Comparison of ENCODE assay signal across 26 cellular contexts in genomic region chr9:135698767-135699166, GRCh38. TPM values are rescaled to one million over a fixed set of nuclear protein-coding genes. Genes with fewer than 3 reads are reported as not detected.
"Had no signal": no experiment of that assay in that cellular context is flagged by ENCODE, and none has a peak within 500 bp of the region (broad histone marks: within the 10 kb centered on the region; RNA-seq: fewer than 3 reads in every experiment).

No MANE protein-coding gene starts in this region.

- H3K4me1 ChIP-seq: colonic mucosa, upper lobe of right lung had no signal

- H3K9me3 ChIP-seq: colonic mucosa, left ventricle myocardium inferior, upper lobe of right lung had no signal

- H3K27ac ChIP-seq: colonic mucosa, left ventricle myocardium inferior, upper lobe of right lung had no signal

- ATAC-seq: activated CD4-positive, CD25-positive, alpha-beta regulatory T cell treated with anti-CD3 and anti-CD28 coated beads, Interleukin-2, amount 50 U/mL, for 24 hours; activated CD8-positive, alpha-beta T cell treated with anti-CD3 and anti-CD28 coated beads, Interleukin-2, amount 10 ng/mL, durations not matched to agents 7 days and 5 days; activated naive CD8-positive, alpha-beta T cell treated with anti-CD3 and anti-CD28 coated beads, Interleukin-2, amount 50 U/mL, for 24 hours; upper lobe of right lung had no signal

- DNase-seq: activated CD4-positive, alpha-beta T cell treated with anti-CD3 and anti-CD28 coated beads, Interleukin-2, amount 10 ng/mL, durations not matched to agents 7 days and 5 days; activated CD8-positive, alpha-beta T cell treated with anti-CD3 and anti-CD28 coated beads, Interleukin-2, amount 10 ng/mL, durations not matched to agents 7 days and 5 days; activated naive CD4-positive, alpha-beta T cell treated with anti-CD3 and anti-CD28 coated beads for 36 hours; activated naive CD8-positive, alpha-beta T cell treated with anti-CD3 and anti-CD28 coated beads, Interleukin-2, amount 50 U/mL, for 24 hours; activated T-cell treated with anti-CD3 and anti-CD28 coated beads, Interleukin-2, amount 50 U/mL, for 24 hours; anterior cingulate cortex; colonic mucosa; foreskin melanocyte; glutamatergic neuron; kidney glomerular epithelial cell; left ventricle myocardium inferior; stimulated activated CD4-positive, alpha-beta T cell treated with anti-CD3 and anti-CD28 coated beads, Interleukin-12 subunit alpha, Interleukin-12 subunit beta, amount 100 ng/mL, for 4 hours; stimulated activated CD4-positive, alpha-beta T cell treated with anti-CD3 and anti-CD28 coated beads, Interleukin-1b, Interleukin-23, amount 100 ng/mL, for 48 hours; stimulated activated CD8-positive, alpha-beta memory T cell treated with anti-CD3 and anti-CD28 coated beads, Interleukin-4, amount 100 ng/mL, for 48 hours; stimulated activated naive CD4-positive, alpha-beta T cell; T-helper 9 cell; upper lobe of right lung had no signal

- H3K4me3 ChIP-seq: colonic mucosa, left ventricle myocardium inferior, upper lobe of right lung had no signal

- H3K36me3 ChIP-seq: colonic mucosa, left ventricle myocardium inferior, upper lobe of right lung had no signal

RNA-seq across cellular contexts. Expression of gene SOHLH1, which starts 0.5 kb away (rescaled TPM):
- total RNA-seq: activated CD4-positive, alpha-beta T cell treated with anti-CD3 and anti-CD28 coated beads, Interleukin-2, amount 10 ng/mL, durations not matched to agents 7 days and 5 days; activated CD8-positive, alpha-beta T cell treated with anti-CD3 and anti-CD28 coated beads, Interleukin-2, amount 10 ng/mL, durations not matched to agents 7 days and 5 days; activated naive CD4-positive, alpha-beta T cell treated with anti-CD3 and anti-CD28 coated beads for 36 hours; activated T-helper 2 cell treated with anti-CD3 and anti-CD28 coated beads, Interferon-gamma antibody, Interleukin-2, Interleukin-4, amounts not matched to agents 10 μg/mL and 5 μg/mL and 100 μg/mL, durations not matched to agents 14 hours and 24 hours and 36 hours; colonic mucosa; epithelial cell of proximal tubule; fibroblast of lung; left ventricle myocardium inferior; mononuclear cell; osteoblast; progenitor cell of endocrine pancreas; upper lobe of right lung had no signal
- polyA plus RNA-seq: fibroblast of lung, neural cell had no signal

RNA-seq across cellular contexts. Expression of gene KCNT1, which starts 3.2 kb away (rescaled TPM):
- total RNA-seq: activated CD8-positive, alpha-beta T cell treated with anti-CD3 and anti-CD28 coated beads, Interleukin-2, amount 10 ng/mL, durations not matched to agents 7 days and 5 days; activated naive CD4-positive, alpha-beta T cell treated with anti-CD3 and anti-CD28 coated beads for 36 hours; activated T-helper 2 cell treated with anti-CD3 and anti-CD28 coated beads, Interferon-gamma antibody, Interleukin-2, Interleukin-4, amounts not matched to agents 10 μg/mL and 5 μg/mL and 100 μg/mL, durations not matched to agents 14 hours and 24 hours and 36 hours; epithelial cell of proximal tubule; fibroblast of lung; osteoblast; progenitor cell of endocrine pancreas had no signal
- polyA plus RNA-seq: fibroblast of lung had no signal

RNA-seq across cellular contexts. Expression of gene LCN9, which starts 35.7 kb away (rescaled TPM):
- total RNA-seq: activated CD4-positive, alpha-beta T cell treated with anti-CD3 and anti-CD28 coated beads, Interleukin-2, amount 10 ng/mL, durations not matched to agents 7 days and 5 days; activated CD8-positive, alpha-beta T cell treated with anti-CD3 and anti-CD28 coated beads, Interleukin-2, amount 10 ng/mL, durations not matched to agents 7 days and 5 days; activated naive CD4-positive, alpha-beta T cell treated with anti-CD3 and anti-CD28 coated beads for 36 hours; activated T-helper 2 cell treated with anti-CD3 and anti-CD28 coated beads, Interferon-gamma antibody, Interleukin-2, Interleukin-4, amounts not matched to agents 10 μg/mL and 5 μg/mL and 100 μg/mL, durations not matched to agents 14 hours and 24 hours and 36 hours; colonic mucosa; epithelial cell of proximal tubule; fibroblast of lung; left ventricle myocardium inferior; mononuclear cell; osteoblast; upper lobe of right lung had no signal
- polyA plus RNA-seq: fibroblast of lung, thymus had no signal

RNA-seq across cellular contexts. Expression of gene GLT6D1, which starts 59.4 kb away (rescaled TPM):
- total RNA-seq: activated CD4-positive, alpha-beta T cell treated with anti-CD3 and anti-CD28 coated beads, Interleukin-2, amount 10 ng/mL, durations not matched to agents 7 days and 5 days; activated CD8-positive, alpha-beta T cell treated with anti-CD3 and anti-CD28 coated beads, Interleukin-2, amount 10 ng/mL, durations not matched to agents 7 days and 5 days; activated naive CD4-positive, alpha-beta T cell treated with anti-CD3 and anti-CD28 coated beads for 36 hours; activated T-helper 2 cell treated with anti-CD3 and anti-CD28 coated beads, Interferon-gamma antibody, Interleukin-2, Interleukin-4, amounts not matched to agents 10 μg/mL and 5 μg/mL and 100 μg/mL, durations not matched to agents 14 hours and 24 hours and 36 hours; colonic mucosa; epithelial cell of proximal tubule; fibroblast of lung; left ventricle myocardium inferior; mononuclear cell; osteoblast; progenitor cell of endocrine pancreas; upper lobe of right lung had no signal
- polyA plus RNA-seq: fibroblast of lung, neural cell had no signal
